1 cellular context compared by ENCODE assay signal in the genomic region with DNA sequence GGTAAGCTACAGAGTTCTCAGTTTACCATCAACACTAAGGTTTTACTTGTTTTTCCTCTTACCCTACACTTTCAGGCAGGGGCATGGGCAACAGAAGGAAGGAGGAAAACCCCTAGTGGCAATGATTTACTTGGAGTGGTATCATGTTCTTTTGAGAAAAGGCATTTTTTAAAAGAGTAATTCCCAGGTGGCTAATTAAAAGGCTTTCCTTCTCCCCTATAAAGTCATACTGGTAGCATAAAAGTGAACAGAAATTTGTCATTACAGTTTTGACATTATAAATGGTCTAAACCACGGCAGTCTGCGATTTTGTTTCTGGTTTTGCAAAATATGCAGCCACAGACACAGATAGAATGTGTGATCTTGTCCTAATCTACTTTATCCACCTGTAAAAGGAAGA.
TF ChIP-seq lines count a peak whose summit lies in the region.

No MANE protein-coding gene starts in this region.

TF ChIP-seq in WTC11, 78 proteins besides CTCF, POLR2A, EP300 and RAD21 (continued from another document):
- TF ChIP-seq, protein P1, sequence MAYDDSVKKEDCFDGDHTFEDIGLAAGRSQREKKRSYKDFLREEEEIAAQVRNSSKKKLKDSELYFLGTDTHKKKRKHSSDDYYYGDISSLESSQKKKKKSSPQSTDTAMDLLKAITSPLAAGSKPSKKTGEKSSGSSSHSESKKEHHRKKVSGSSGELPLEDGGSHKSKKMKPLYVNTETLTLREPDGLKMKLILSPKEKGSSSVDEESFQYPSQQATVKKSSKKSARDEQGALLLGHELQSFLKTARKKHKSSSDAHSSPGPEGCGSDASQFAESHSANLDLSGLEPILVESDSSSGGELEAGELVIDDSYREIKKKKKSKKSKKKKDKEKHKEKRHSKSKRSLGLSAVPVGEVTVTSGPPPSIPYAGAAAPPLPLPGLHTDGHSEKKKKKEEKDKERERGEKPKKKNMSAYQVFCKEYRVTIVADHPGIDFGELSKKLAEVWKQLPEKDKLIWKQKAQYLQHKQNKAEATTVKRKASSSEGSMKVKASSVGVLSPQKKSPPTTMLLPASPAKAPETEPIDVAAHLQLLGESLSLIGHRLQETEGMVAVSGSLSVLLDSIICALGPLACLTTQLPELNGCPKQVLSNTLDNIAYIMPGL (CRISPR knock-in tag; IDR thresholded peaks at IDR 0.05) = no peak
- TF ChIP-seq, protein P2, sequence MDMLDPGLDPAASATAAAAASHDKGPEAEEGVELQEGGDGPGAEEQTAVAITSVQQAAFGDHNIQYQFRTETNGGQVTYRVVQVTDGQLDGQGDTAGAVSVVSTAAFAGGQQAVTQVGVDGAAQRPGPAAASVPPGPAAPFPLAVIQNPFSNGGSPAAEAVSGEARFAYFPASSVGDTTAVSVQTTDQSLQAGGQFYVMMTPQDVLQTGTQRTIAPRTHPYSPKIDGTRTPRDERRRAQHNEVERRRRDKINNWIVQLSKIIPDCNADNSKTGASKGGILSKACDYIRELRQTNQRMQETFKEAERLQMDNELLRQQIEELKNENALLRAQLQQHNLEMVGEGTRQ (CRISPR knock-in tag; IDR thresholded peaks at IDR 0.05) = no peak
- no peak for TF ChIP-seq NR2C2 (CRISPR knock-in tag; IDR thresholded peaks at IDR 0.05)
- TF ChIP-seq, protein P3, sequence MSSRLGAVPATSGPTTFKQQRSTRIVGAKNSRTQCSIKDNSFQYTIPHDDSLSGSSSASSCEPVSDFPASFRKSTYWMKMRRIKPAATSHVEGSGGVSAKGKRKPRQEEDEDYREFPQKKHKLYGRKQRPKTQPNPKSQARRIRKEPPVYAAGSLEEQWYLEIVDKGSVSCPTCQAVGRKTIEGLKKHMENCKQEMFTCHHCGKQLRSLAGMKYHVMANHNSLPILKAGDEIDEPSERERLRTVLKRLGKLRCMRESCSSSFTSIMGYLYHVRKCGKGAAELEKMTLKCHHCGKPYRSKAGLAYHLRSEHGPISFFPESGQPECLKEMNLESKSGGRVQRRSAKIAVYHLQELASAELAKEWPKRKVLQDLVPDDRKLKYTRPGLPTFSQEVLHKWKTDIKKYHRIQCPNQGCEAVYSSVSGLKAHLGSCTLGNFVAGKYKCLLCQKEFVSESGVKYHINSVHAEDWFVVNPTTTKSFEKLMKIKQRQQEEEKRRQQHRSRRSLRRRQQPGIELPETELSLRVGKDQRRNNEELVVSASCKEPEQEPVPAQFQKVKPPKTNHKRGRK (CRISPR knock-in tag; IDR thresholded peaks at IDR 0.05; ENCODE audit: borderline replicate concordance) = no peak
- TF ChIP-seq SOX15 (CRISPR knock-in tag; IDR thresholded peaks at IDR 0.05) = no peak
- TF ChIP-seq, protein P4, sequence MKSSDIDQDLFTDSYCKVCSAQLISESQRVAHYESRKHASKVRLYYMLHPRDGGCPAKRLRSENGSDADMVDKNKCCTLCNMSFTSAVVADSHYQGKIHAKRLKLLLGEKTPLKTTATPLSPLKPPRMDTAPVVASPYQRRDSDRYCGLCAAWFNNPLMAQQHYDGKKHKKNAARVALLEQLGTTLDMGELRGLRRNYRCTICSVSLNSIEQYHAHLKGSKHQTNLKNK (CRISPR knock-in tag; IDR thresholded peaks at IDR 0.05) = no peak
- no peak for TF ChIP-seq IRF1 (CRISPR knock-in tag; IDR thresholded peaks at IDR 0.05)
- no peak for TF ChIP-seq ZNF423 (CRISPR knock-in tag; IDR thresholded peaks at IDR 0.05)
